18 cellular contexts compared by ENCODE assay signal in the genomic region with DNA sequence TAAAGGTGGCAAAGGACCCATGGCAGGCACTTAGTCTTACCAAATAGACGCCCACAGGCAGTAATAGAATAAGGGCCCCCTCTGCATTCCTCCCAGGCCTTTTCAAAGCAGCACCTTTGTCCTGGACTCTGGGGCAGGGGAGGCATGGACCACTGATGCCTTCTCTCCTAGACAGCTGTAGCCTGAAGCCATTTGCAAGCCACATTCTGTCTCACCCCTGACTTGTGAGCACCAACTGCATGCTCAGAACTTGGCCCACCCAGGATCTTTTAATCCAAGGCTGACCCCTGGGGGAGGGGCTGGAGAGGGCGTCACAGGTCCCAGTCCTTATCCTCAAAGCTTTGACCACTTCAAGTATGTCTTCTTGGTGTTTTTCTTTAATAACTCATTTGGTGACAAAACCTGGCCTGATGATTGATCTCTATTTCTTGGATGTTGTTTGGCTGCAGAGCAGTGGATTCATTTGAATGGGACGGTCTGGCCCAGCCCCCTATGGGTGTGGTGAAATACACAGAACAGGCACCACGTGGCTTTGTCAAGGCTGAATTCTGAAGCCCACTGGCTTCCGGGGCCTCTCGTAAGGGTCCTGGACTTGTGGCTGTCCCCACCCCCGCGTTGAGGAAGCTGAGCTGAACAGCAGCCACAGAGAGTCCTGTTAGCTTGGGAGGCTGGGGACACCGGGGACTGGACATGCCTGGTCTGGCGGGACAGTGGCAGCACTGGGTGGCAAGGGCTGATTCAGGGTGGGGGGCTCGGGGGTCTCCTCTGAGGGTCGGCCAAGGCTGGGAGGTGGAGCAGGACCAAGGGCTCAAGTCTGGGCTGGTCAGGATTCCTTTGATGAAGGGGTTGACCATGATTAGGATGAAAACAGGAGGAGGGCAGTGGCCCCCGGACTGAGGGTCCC. TPM values are rescaled to one million over a fixed set of nuclear protein-coding genes. Genes with fewer than 3 reads are reported as not detected.
"Had no signal": no experiment of that assay in that cellular context is flagged by ENCODE, and none has a peak within 500 bp of the region (broad histone marks: within the 10 kb centered on the region; RNA-seq: fewer than 3 reads in every experiment).

No MANE protein-coding gene starts in this region.

- ATAC-seq: gastroesophageal sphincter; naive thymus-derived CD4-positive, alpha-beta T cell; psoas muscle; stimulated activated naive CD8-positive, alpha-beta T cell treated with anti-CD3 and anti-CD28 coated beads, Interleukin-15, Interleukin-2, amounts not matched to agents 100 U/mL and 50 U/mL, for 24 hours had no signal

- H3K4me3 ChIP-seq: gastroesophageal sphincter, psoas muscle, suprapubic skin had no signal

- H3K27ac ChIP-seq: brain microvascular endothelial cell, gastroesophageal sphincter, psoas muscle, suprapubic skin had no signal

- H3K27me3 ChIP-seq: brain microvascular endothelial cell had no signal

- DNase-seq: activated CD4-positive, alpha-beta T cell treated with anti-CD3 and anti-CD28 coated beads for 1 hour; activated CD4-positive, alpha-beta T cell treated with anti-CD3 and anti-CD28 coated beads, Interleukin-2, amount 50 U/mL, for 48 hours; activated gamma-delta T cell; activated T-cell treated with anti-CD3 and anti-CD28 coated beads, Interleukin-2, amount 50 U/mL, for 48 hours; amygdala; brain microvascular endothelial cell; cerebellar nuclear complex; dermis blood vessel endothelial cell; kidney glomerular epithelial cell; naive thymus-derived CD4-positive, alpha-beta T cell; nucleus accumbens; stimulated activated CD4-positive, alpha-beta T cell treated with anti-CD3 and anti-CD28 coated beads, Interleukin-2, amount 100 ng/mL, for 48 hours; stimulated activated naive CD8-positive, alpha-beta T cell treated with anti-CD3 and anti-CD28 coated beads, Interleukin-15, Interleukin-2, amounts not matched to agents 100 U/mL and 50 U/mL, for 24 hours had no signal

- H3K4me1 ChIP-seq: gastroesophageal sphincter, psoas muscle, suprapubic skin had no signal

- H3K36me3 ChIP-seq: brain microvascular endothelial cell, gastroesophageal sphincter, suprapubic skin had no signal

- H3K9me3 ChIP-seq: gastroesophageal sphincter, psoas muscle, suprapubic skin had no signal

RNA-seq across cellular contexts. Expression of a gene that starts 36.6 kb away (rescaled TPM):
- total RNA-seq: epithelial cell of proximal tubule; mononuclear cell; naive thymus-derived CD4-positive, alpha-beta T cell had no signal
- polyA plus RNA-seq: naive thymus-derived CD4-positive, alpha-beta T cell had no signal
